21 cellular contexts compared by ENCODE assay signal in the genomic region with DNA sequence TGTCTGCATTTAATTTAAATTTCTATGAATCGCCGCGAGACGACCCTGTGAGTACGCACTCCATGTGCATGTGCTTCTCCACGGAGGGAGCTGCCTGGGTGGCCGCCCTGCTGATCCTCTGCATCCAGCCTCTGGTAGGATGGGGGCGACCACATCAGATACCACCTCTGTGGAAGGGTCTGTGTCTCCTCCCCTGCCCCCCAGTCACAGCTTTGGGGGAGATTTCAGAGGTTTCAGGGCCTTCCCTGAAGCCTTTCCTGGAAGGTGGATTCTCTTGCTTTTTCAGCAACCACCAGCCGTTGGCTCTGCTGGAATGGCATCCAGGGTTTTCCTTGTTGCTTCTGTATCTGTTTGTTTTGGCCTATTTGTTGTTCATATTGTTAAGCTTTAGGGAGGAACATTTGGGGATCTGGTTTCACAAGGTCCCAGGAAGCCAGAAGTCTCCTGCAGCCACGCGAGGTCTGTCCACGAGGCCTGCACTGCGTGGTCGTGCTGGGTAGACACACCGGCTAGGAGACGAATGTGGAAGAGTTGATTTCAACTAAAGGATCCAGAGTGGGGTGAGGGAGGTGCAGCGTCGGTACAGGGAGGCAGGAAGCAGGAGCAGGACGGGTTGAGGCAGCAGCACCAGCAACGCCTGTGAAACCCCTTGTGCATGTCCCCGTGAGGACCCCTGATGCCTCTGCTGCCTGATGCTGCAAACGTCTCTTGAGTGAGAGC.
"Had no signal": no experiment of that assay in that cellular context is flagged by ENCODE, and none has a peak within 500 bp of the region (broad histone marks: within the 10 kb centered on the region; RNA-seq: fewer than 3 reads in every experiment).

No MANE protein-coding gene starts in this region.

- H3K36me3 ChIP-seq: adrenal gland had no signal

- H3K27me3 Mint-ChIP-seq: activated CD8-positive, alpha-beta T cell treated with anti-CD3 and anti-CD28 coated beads for 36 hours; activated naive CD8-positive, alpha-beta T cell treated with anti-CD3 and anti-CD28 coated beads, Interleukin-2, amount 10 ng/mL, durations not matched to agents 7 days and 5 days; T-cell had no signal

- DNase-seq: activated CD4-positive, alpha-beta T cell treated with anti-CD3 and anti-CD28 coated beads for 4 hours; activated CD8-positive, alpha-beta memory T cell treated with anti-CD3 and anti-CD28 coated beads, Interleukin-2, amount 50 U/mL, for 4 hours; activated CD8-positive, alpha-beta T cell treated with anti-CD3 and anti-CD28 coated beads for 36 hours; activated naive CD4-positive, alpha-beta T cell treated with anti-CD3 and anti-CD28 coated beads, Interleukin-2, amount 50 U/mL, for 16 hours; activated naive CD8-positive, alpha-beta T cell treated with anti-CD3 and anti-CD28 coated beads, Interleukin-2, amount 10 ng/mL, durations not matched to agents 7 days and 5 days; activated T-cell treated with anti-CD3 and anti-CD28 coated beads, Interleukin-2, amount 50 U/mL, for 72 hours; adrenal gland; Kasumi-1; KBM-7; NCI-H146; NCI-H1930; NCI-H2107; NCI-H345; NCI-H510A; NCI-H526 treated with DMSO at 0.1 percent for 48 hours; NCI-H82; T-cell; T-helper 2 cell; T1000 had no signal

- ATAC-seq: activated CD8-positive, alpha-beta T cell treated with anti-CD3 and anti-CD28 coated beads for 36 hours; activated T-cell treated with anti-CD3 and anti-CD28 coated beads, Interleukin-2, amount 50 U/mL, for 72 hours; T-cell had no signal

- H3K4me3 ChIP-seq: adrenal gland, SK-N-MC had no signal

- H3K27ac Mint-ChIP-seq: activated CD8-positive, alpha-beta T cell treated with anti-CD3 and anti-CD28 coated beads for 36 hours; activated naive CD8-positive, alpha-beta T cell treated with anti-CD3 and anti-CD28 coated beads, Interleukin-2, amount 10 ng/mL, durations not matched to agents 7 days and 5 days; activated T-cell treated with anti-CD3 and anti-CD28 coated beads, Interleukin-2, amount 50 U/mL, for 72 hours; T-cell had no signal

- H3K4me1 ChIP-seq: adrenal gland had no signal

- H3K36me3 Mint-ChIP-seq: activated naive CD8-positive, alpha-beta T cell treated with anti-CD3 and anti-CD28 coated beads, Interleukin-2, amount 10 ng/mL, durations not matched to agents 7 days and 5 days; T-cell had no signal

- H3K27me3 ChIP-seq: adrenal gland had no signal

- H3K9me3 Mint-ChIP-seq: activated CD8-positive, alpha-beta T cell treated with anti-CD3 and anti-CD28 coated beads for 36 hours; activated naive CD8-positive, alpha-beta T cell treated with anti-CD3 and anti-CD28 coated beads, Interleukin-2, amount 10 ng/mL, durations not matched to agents 7 days and 5 days; T-cell had no signal

- H3K4me1 Mint-ChIP-seq: activated naive CD8-positive, alpha-beta T cell treated with anti-CD3 and anti-CD28 coated beads, Interleukin-2, amount 10 ng/mL, durations not matched to agents 7 days and 5 days; T-cell had no signal

- H3K4me3 Mint-ChIP-seq: activated CD8-positive, alpha-beta T cell treated with anti-CD3 and anti-CD28 coated beads for 36 hours; activated naive CD8-positive, alpha-beta T cell treated with anti-CD3 and anti-CD28 coated beads, Interleukin-2, amount 10 ng/mL, durations not matched to agents 7 days and 5 days; activated T-cell treated with anti-CD3 and anti-CD28 coated beads, Interleukin-2, amount 50 U/mL, for 72 hours; T-cell had no signal

- H3K9me3 ChIP-seq: adrenal gland had no signal

- H3K27ac ChIP-seq: adrenal gland, SK-N-MC, VCaP had no signal
